Comparison of ENCODE assay signal across 8 cellular contexts in the genomic region with DNA sequence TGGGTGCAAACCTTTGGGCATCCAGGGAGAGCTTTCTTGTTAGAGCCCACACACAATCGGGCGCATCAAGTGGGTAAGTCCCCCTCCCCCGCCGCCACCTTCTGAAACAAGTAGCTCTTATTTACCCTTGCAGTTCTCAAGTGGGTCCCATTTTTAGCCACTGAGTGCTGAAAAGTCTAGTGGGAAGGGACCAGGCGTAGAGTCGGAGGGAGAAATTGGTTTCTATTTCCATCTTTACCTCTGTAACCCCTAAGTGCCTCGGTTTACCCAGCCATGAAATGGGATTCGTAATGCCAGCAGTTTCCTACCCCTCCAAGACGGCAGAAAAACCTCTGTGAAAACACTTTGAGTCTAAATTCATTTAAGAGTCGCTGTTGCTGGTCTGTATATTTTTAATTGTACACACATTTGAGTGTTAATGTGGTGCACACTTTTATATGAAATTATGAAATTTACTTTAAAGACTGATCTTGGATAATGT. TPM values are rescaled to one million over a fixed set of nuclear protein-coding genes. Genes with fewer than 3 reads are reported as not detected.
DNase-seq lines count a peak whose midpoint lies in the region; TF ChIP-seq lines count a peak whose summit lies in the region.

No MANE protein-coding gene starts in this region.

- no peaks in the 10 kb centered on the region for H3K79me2 ChIP-seq in OCI-LY7 (ENCODE audit: insufficient read depth, low read depth, low read length)

- no peak for TF ChIP-seq POLR2A in esophagus muscularis mucosa (IDR thresholded peaks at IDR 0.05; ENCODE audit: low read depth)

- no peak for TF ChIP-seq EP300 in esophagus muscularis mucosa (IDR thresholded peaks at IDR 0.05)

- no peak for TF ChIP-seq CTCF in esophagus muscularis mucosa (IDR thresholded peaks at IDR 0.05)
- no peak for TF ChIP-seq CTCF in OCI-LY7 (conservative IDR thresholded peaks at IDR 0.05; ENCODE audit: low read length)

- H3K27ac ChIP-seq in esophagus muscularis mucosa (replicated peaks in 1 of 4), result peak overlapping the region; percentile 71 to 83 (median 77)
- no peak overlapping the region for H3K27ac ChIP-seq in OCI-LY7 (ENCODE audit: low read depth, low read length, poor library complexity, severe bottlenecking)

- no TSS peak for BruUV-seq in OCI-LY7 (replicated peaks; lab: Mats Ljungman, UMichigan)

- H3K4me1 ChIP-seq in esophagus muscularis mucosa (peaks cover 6 to 31% (median 23%) of the 10 kb centered on the region in 4 donors), neuron (ENCODE audit: insufficient read depth, low read length) (peaks cover 10% of the 10 kb centered on the region), OCI-LY7 (ENCODE audit: insufficient read depth, low read length, poor library complexity, severe bottlenecking) (peaks cover 5% of the 10 kb centered on the region)

- H3K36me3 ChIP-seq in esophagus muscularis mucosa (no peaks in the 10 kb centered on the region), neuron (ENCODE audit: insufficient read depth, low read length) (no peaks in the 10 kb centered on the region), OCI-LY7 (ENCODE audit: insufficient read depth, low read length) (no peaks in the 10 kb centered on the region)

- peak overlapping the region; percentile 77 for H2AFZ ChIP-seq in neuron (ENCODE audit: low read depth, low read length)
- no peak overlapping the region for H2AFZ ChIP-seq in OCI-LY7 (ENCODE audit: low read length)

- H3K4me2 ChIP-seq in OCI-LY7 (ENCODE audit: low read length), result no peak overlapping the region

- DNase-seq in NCI-H2107 treated with DMSO at 0.1 percent for 48 hours (lab: John Stamatoyannopoulos, UW; ENCODE audit: unreplicated experiment) (peak; percentile 41), NCI-H2107 (lab: John Stamatoyannopoulos, UW) (no peak), SW480 (ENCODE audit: low spot score) (peak; percentile 17), esophagus muscularis mucosa (ENCODE audit: extremely low spot score) (no peak), DMS 273 treated with DMSO at 0.1 percent for 48 hours (lab: John Stamatoyannopoulos, UW) (no peak), OCI-LY7 (ENCODE audit: low spot score) (no peak), iPS-NIHi7 (ENCODE audit: extremely low spot score) (no peak)

- WGBS in esophagus muscularis mucosa, result 26% methylated on average over 10 of the region's 10 CpGs

- H3K9me3 ChIP-seq in esophagus muscularis mucosa (no peaks in the 10 kb centered on the region), neuron (ENCODE audit: low read length) (no peaks in the 10 kb centered on the region), OCI-LY7 (ENCODE audit: low read length) (no peaks in the 10 kb centered on the region)

- H3K27me3 ChIP-seq in esophagus muscularis mucosa (no peaks in the 10 kb centered on the region), neuron (ENCODE audit: insufficient read depth, low read length) (peaks cover 41% of the 10 kb centered on the region)

- H4K20me1 ChIP-seq in OCI-LY7 (ENCODE audit: insufficient read depth, low read length), result no peaks in the 10 kb centered on the region

- CTCF ChIA-PET in OCI-LY7 (lab: Charles Lee; ENCODE audit: unreplicated experiment), result interaction anchor here (0.6 kb wide), 2 partner anchors 15 to 116 kb away, joined by 5 to 6 read pairs; no protein-coding TSS in a partner anchor

- intact Hi-C loops in esophagus muscularis mucosa (cut with DNase I), result loop anchor here (5.0 kb wide), 1 partner anchor 41 kb away; no protein-coding TSS in a partner anchor
- intact Hi-C loops in OCI-LY7 (cut with micrococcal nuclease; ENCODE audit: unreplicated experiment), result no loop called here

- POLR2A ChIA-PET in OCI-LY7 (lab: Charles Lee), result interaction anchor here (1.8 kb wide), 1 partner anchor 18 kb away, joined by 4 read pairs; no protein-coding TSS in a partner anchor

- H3K4me3 ChIP-seq in esophagus muscularis mucosa (peak overlapping the region; percentile 82 to 92 (median 85)), neuron (ENCODE audit: low read length) (peak overlapping the region; percentile 56), OCI-LY7 (ENCODE audit: low read depth, low read length, poor library complexity, severe bottlenecking) (no peak overlapping the region)

- no peaks in the 10 kb centered on the region for H3K9me2 ChIP-seq in OCI-LY7 (ENCODE audit: insufficient read depth, low read length)

RNA-seq across cellular contexts. Expression of a gene that starts 0.9 kb away (rescaled TPM):
- 10 to 100 TPM in 1 of 4 donors, 1 to 10 TPM in 3; 8.4 to 15.9 (median 9.3) TPM for total RNA-seq in esophagus muscularis mucosa
- not detected in 2 replicates for total RNA-seq in OCI-LY7 (2014; rRNA removed; shearing (Covaris generic))
- not detected in 2 replicates for total RNA-seq in OCI-LY7 (2022)

RNA-seq across cellular contexts. Expression of a gene that starts 45.3 kb away (rescaled TPM):
- total RNA-seq in esophagus muscularis mucosa, result under 1 TPM; 0.52 to 0.83 (median 0.74) TPM
- 1.6 and 5.2 TPM in 2 replicates for total RNA-seq in OCI-LY7 (2014; rRNA removed; shearing (Covaris generic))
- total RNA-seq in OCI-LY7 (2022), result 4.9 and 8.3 TPM in 2 replicates

Comparison
In these comparisons a context has a peak if more than half of its experiments do, and no peak if none do; other contexts are left out.
1. DNase-seq: peak in NCI-H2107 treated with DMSO at 0.1 percent for 48 hours (single experiment) and SW480 (single experiment); none in NCI-H2107 (single experiment), esophagus muscularis mucosa (single experiment), DMS 273 treated with DMSO at 0.1 percent for 48 hours (single experiment), OCI-LY7 (single experiment) and iPS-NIHi7 (single experiment).
2. RNA of a gene that starts 0.9 kb away (total RNA-seq): 8.4 to 15.9 TPM in esophagus muscularis mucosa; not detected in OCI-LY7; every median in the first group is over 4 times any median in the second.